8 cellular contexts compared by ENCODE assay signal in the genomic region with DNA sequence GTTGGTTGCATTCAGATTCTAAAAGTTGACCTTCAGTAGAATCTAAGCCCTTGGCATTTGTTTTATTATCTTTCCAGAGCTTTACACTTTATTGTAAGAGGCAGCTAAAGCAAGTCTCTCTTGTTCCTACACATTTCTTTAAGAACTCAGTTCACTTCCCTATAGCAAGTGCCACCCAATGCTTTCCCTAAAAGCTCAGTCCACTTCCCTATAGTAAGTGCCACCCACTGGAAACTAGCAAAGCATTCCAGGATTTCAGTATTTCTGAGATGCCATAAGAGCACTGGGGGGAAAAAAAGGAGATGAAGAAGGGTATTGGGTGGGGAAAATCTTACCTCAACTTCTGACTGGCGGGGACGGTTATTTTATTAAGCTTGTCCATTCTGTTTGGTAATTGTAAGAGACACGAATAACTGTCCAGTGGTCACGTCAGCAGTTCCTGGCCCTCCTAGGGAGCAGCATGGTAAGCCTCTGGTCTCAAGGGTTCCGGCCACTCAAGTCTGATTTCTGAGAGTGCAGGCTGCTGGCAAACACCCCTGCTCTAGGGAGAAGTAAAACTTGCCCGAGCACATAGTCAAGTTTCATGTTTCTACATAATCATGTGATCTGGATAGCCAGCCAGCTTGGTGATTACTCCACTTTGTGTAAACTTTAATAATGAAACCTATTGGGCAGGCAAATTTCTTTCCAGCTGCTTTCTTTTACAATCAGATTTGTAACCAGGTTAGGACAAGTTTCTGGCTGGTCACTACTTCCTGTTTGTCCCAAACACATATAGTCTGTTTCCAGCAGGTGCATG. TPM values are rescaled to one million over a fixed set of nuclear protein-coding genes. Genes with fewer than 3 reads are reported as not detected.
DNase-seq lines count a peak whose midpoint lies in the region; ATAC-seq and TF ChIP-seq lines count a peak whose summit lies in the region.

A gene (minus strand): TSS at position 553 of the 799 bp plus-strand sequence. CDS start 171 bp downstream, at position 382.

- H3K4me3 ChIP-seq in breast epithelium = peak within 1 kb of the TSS in 2 of 3 donors; percentile 33 to 50
- peak within 1 kb of the TSS; percentile 53 for H3K4me3 ChIP-seq in mucosa of stomach (ENCODE audit: low read length)

- no peak for TF ChIP-seq POLR2A in breast epithelium (IDR thresholded peaks at IDR 0.05)

- no peak within 1 kb of the TSS for H3K4me3 Mint-ChIP-seq in osteocyte (ENCODE audit: unreplicated experiment)

- no peak for TF ChIP-seq CTCF in breast epithelium (IDR thresholded peaks at IDR 0.05)
- TF ChIP-seq CTCF in osteocyte (IDR thresholded peaks at IDR 0.05) = no peak

- H3K9me3 Mint-ChIP-seq in osteocyte (ENCODE audit: unreplicated experiment) = no peaks in the 10 kb centered on the region

- no peaks in the 10 kb centered on the region for H3K36me3 Mint-ChIP-seq in osteocyte (ENCODE audit: unreplicated experiment)

- ATAC-seq in GM19455 (IDR thresholded peaks at IDR 0.05; ENCODE audit: unreplicated experiment) = peak; percentile 73
- peak; percentile 59 for ATAC-seq in HG03457 (IDR thresholded peaks at IDR 0.05; ENCODE audit: unreplicated experiment)

- peak within 1 kb of the TSS; percentile 85 for H3K9ac ChIP-seq in mucosa of stomach (ENCODE audit: low read length)

- H3K27ac Mint-ChIP-seq in osteocyte (ENCODE audit: unreplicated experiment) = no peak within 1 kb of the TSS

- H3K27ac ChIP-seq in breast epithelium = peak within 1 kb of the TSS; percentile 59 to 77

- H3K9me3 ChIP-seq in breast epithelium (no peaks in the 10 kb centered on the region), mucosa of stomach (ENCODE audit: control insufficient read depth, low read length) (no peaks in the 10 kb centered on the region)

- DNase-seq in DMS 273 (lab: John Stamatoyannopoulos, UW; ENCODE audit: unreplicated experiment) (peak; percentile 70), breast epithelium (ENCODE audit: low spot score in 2 of 2) (peak; percentile 67 to 80), osteocyte (ENCODE audit: extremely low spot score, unreplicated experiment) (no peak)
- DNase-seq in activated CD4-positive, alpha-beta T cell treated with anti-CD3 and anti-CD28 coated beads, Interleukin-2, amount 50 U/mL, for 48 hours = no peak
- no peak for DNase-seq in activated CD4-positive, alpha-beta T cell treated with anti-CD3 and anti-CD28 coated beads for 4 hours

- no peaks in the 10 kb centered on the region for H3K27me3 ChIP-seq in breast epithelium
- H3K27me3 ChIP-seq in mucosa of stomach (ENCODE audit: control insufficient read depth, insufficient read depth, low read length) = no peaks in the 10 kb centered on the region

- peaks cover 15% of the 10 kb centered on the region for H3K27me3 Mint-ChIP-seq in osteocyte (ENCODE audit: unreplicated experiment)

- H3K36me3 ChIP-seq in breast epithelium (no peaks in the 10 kb centered on the region), mucosa of stomach (ENCODE audit: control insufficient read depth, insufficient read depth, low read length) (no peaks in the 10 kb centered on the region)

- intact Hi-C loops in breast epithelium (cut with DNase I; ENCODE audit: low total_unique reads) = no loop called here

- H3K4me1 ChIP-seq in breast epithelium = peaks cover 0 to 8% of the 10 kb centered on the region in 2 donors
- H3K4me1 ChIP-seq in mucosa of stomach (ENCODE audit: control insufficient read depth, insufficient read depth, low read length) = peaks cover 39% of the 10 kb centered on the region

- H3K4me1 Mint-ChIP-seq in osteocyte (ENCODE audit: unreplicated experiment) = no peaks in the 10 kb centered on the region

RNA-seq across cellular contexts. Expression of the gene that starts here (rescaled TPM):
- total RNA-seq in breast epithelium (10 to 100 TPM in 2 of 3 donors, 1 to 10 TPM in 1; 2.9 to 16.0 (median 13.4) TPM), osteocyte (not detected in 2 replicates)

Comparison
In these comparisons a context has a peak if more than half of its experiments do, and no peak if none do; other contexts are left out.
1. DNase-seq: peak in DMS 273 (single experiment) and breast epithelium (2 of 2); none in osteocyte (single experiment), activated CD4-positive, alpha-beta T cell treated with anti-CD3 and anti-CD28 coated beads, Interleukin-2, amount 50 U/mL, for 48 hours (0 of 2) and activated CD4-positive, alpha-beta T cell treated with anti-CD3 and anti-CD28 coated beads for 4 hours (0 of 2).